Comparison of ENCODE assay signal across 1 cellular context in the genomic region with DNA sequence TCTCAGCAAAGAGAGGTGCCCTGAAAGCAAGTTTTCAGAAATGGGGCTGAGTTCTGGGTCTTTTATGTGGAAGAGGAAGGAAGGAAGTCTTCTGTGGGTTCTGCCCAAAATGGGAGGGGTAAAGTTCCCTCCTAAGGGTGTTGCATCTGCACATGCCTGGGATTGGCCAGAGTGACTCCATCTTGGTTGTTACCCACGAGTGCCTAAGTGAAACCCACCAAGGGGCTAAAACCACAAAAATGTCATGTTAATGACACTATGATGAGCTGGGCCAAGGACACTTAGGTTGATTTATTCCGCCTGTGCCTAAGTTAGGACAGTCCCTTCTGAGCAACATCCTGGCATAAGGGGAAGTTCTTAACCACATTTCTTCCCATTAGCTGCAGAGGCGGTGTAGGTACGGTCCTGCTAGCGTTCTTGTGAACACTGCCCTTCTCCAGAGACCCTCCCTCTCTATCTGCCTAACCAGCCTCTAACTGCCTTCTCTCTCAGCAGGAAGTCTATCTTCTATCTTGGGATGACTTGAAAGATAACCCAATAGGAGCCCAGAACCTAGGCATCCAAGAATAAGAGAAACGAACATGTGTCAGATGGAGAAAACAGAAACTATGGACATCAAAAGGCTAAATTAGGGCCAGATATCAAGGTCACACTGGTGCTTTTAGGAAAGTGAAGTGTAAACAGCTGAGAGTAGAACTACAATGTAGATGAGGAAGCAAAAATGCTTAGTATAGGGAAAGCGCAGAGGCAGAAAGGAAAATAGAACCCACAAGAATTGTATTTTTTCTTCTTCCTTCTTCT.
TF ChIP-seq lines count a peak whose summit lies in the region.

No MANE protein-coding gene starts in this region.

TF ChIP-seq in K562, 482 proteins besides CTCF, POLR2A, EP300 and RAD21 (continued from another document and continues in another):
- peak; percentile 67; the same call in 1 of the 2 replicates for TF ChIP-seq ARID1B (IDR thresholded peaks at IDR 0.05)
- no peak for TF ChIP-seq DNMT1 (IDR thresholded peaks at IDR 0.05)
- no peak; the same call in 1 of the 2 replicates for TF ChIP-seq CBFA2T2 (conservative IDR thresholded peaks at IDR 0.05)
- TF ChIP-seq PHTF2 (CRISPR knock-in tag; IDR thresholded peaks at IDR 0.05) = peak; percentile 67; the same call in 1 of the 2 replicates
- peak; percentile 92 for TF ChIP-seq ZNF57 (CRISPR knock-in tag; IDR thresholded peaks at IDR 0.05)
- no peak for TF ChIP-seq NFE2 (IDR thresholded peaks at IDR 0.05; ENCODE audit: low read depth)
- peak; percentile 97 for TF ChIP-seq KLF6 (CRISPR knock-in tag; IDR thresholded peaks at IDR 0.05; ENCODE audit: borderline replicate concordance)
- TF ChIP-seq, protein P1, sequence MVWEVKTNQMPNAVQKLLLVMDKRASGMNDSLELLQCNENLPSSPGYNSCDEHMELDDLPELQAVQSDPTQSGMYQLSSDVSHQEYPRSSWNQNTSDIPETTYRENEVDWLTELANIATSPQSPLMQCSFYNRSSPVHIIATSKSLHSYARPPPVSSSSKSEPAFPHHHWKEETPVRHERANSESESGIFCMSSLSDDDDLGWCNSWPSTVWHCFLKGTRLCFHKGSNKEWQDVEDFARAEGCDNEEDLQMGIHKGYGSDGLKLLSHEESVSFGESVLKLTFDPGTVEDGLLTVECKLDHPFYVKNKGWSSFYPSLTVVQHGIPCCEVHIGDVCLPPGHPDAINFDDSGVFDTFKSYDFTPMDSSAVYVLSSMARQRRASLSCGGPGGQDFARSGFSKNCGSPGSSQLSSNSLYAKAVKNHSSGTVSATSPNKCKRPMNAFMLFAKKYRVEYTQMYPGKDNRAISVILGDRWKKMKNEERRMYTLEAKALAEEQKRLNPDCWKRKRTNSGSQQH (CRISPR knock-in tag; IDR thresholded peaks at IDR 0.05) = peak; percentile 78; the same call in 1 of the 2 replicates
- peak in 1 of 3 experiments; percentile 51 for TF ChIP-seq YY1 (IDR thresholded peaks at IDR 0.05; ENCODE audit: borderline replicate concordance in 1 of 3, control insufficient read depth in 1 of 3, extremely low read depth in 1 of 3, insufficient read depth in 3 of 3, insufficient read length in 1 of 3, insufficient replicate concordance in 2 of 3, low read depth in 1 of 3, low read length in 2 of 3)
- no peak for TF ChIP-seq ATF1 (CRISPR knock-in tag; IDR thresholded peaks at IDR 0.05)
- peak; percentile 44; the same call in 1 of the 2 replicates for TF ChIP-seq ATF1 (tag; IDR thresholded peaks at IDR 0.05)
- TF ChIP-seq ZNF41 (CRISPR knock-in tag; conservative IDR thresholded peaks at IDR 0.05) = peak; percentile 85
- no peak for TF ChIP-seq FOS (IDR thresholded peaks at IDR 0.05; ENCODE audit: extremely low read depth, insufficient read length)
- TF ChIP-seq CBX3 (IDR thresholded peaks at IDR 0.05; ENCODE audit: borderline replicate concordance in 1 of 2, low read length in 2 of 2) = peak in 1 of 2 experiments; percentile 28; a peak in 1 of 3 replicates
- TF ChIP-seq SMAD1 (IDR thresholded peaks at IDR 0.05; ENCODE audit: low read depth, low read length, partially characterized antibody) = no peak
- TF ChIP-seq, protein P2, sequence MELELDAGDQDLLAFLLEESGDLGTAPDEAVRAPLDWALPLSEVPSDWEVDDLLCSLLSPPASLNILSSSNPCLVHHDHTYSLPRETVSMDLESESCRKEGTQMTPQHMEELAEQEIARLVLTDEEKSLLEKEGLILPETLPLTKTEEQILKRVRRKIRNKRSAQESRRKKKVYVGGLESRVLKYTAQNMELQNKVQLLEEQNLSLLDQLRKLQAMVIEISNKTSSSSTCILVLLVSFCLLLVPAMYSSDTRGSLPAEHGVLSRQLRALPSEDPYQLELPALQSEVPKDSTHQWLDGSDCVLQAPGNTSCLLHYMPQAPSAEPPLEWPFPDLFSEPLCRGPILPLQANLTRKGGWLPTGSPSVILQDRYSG (tag; conservative IDR thresholded peaks at IDR 0.05; ENCODE audit: low read depth) = peak; percentile 97
- no peak for TF ChIP-seq SLC30A9 (CRISPR knock-in tag; IDR thresholded peaks at IDR 0.05)
- TF ChIP-seq BRD9 (IDR thresholded peaks at IDR 0.05; ENCODE audit: low read depth, partially characterized antibody) = no peak
- TF ChIP-seq MEF2D (tag; conservative IDR thresholded peaks at IDR 0.05; ENCODE audit: low read depth) = peak; percentile 86
- TF ChIP-seq MAZ (CRISPR knock-in tag; conservative IDR thresholded peaks at IDR 0.05 in 1 of 2, IDR thresholded peaks at IDR 0.05 in 1 of 2) = peak in 1 of 2 experiments; percentile 92; a peak in 2 of 4 replicates
- TF ChIP-seq LARP7 (IDR thresholded peaks at IDR 0.05) = no peak
- TF ChIP-seq, protein P3, sequence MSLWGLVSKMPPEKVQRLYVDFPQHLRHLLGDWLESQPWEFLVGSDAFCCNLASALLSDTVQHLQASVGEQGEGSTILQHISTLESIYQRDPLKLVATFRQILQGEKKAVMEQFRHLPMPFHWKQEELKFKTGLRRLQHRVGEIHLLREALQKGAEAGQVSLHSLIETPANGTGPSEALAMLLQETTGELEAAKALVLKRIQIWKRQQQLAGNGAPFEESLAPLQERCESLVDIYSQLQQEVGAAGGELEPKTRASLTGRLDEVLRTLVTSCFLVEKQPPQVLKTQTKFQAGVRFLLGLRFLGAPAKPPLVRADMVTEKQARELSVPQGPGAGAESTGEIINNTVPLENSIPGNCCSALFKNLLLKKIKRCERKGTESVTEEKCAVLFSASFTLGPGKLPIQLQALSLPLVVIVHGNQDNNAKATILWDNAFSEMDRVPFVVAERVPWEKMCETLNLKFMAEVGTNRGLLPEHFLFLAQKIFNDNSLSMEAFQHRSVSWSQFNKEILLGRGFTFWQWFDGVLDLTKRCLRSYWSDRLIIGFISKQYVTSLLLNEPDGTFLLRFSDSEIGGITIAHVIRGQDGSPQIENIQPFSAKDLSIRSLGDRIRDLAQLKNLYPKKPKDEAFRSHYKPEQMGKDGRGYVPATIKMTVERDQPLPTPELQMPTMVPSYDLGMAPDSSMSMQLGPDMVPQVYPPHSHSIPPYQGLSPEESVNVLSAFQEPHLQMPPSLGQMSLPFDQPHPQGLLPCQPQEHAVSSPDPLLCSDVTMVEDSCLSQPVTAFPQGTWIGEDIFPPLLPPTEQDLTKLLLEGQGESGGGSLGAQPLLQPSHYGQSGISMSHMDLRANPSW (CRISPR knock-in tag; IDR thresholded peaks at IDR 0.05) = no peak
- TF ChIP-seq ZNF324 (CRISPR knock-in tag; IDR thresholded peaks at IDR 0.05) = peak; percentile 71
- no peak for TF ChIP-seq RBM14 (IDR thresholded peaks at IDR 0.05; ENCODE audit: borderline replicate concordance, insufficient read depth, low read depth, low read length)
- TF ChIP-seq, protein P4, sequence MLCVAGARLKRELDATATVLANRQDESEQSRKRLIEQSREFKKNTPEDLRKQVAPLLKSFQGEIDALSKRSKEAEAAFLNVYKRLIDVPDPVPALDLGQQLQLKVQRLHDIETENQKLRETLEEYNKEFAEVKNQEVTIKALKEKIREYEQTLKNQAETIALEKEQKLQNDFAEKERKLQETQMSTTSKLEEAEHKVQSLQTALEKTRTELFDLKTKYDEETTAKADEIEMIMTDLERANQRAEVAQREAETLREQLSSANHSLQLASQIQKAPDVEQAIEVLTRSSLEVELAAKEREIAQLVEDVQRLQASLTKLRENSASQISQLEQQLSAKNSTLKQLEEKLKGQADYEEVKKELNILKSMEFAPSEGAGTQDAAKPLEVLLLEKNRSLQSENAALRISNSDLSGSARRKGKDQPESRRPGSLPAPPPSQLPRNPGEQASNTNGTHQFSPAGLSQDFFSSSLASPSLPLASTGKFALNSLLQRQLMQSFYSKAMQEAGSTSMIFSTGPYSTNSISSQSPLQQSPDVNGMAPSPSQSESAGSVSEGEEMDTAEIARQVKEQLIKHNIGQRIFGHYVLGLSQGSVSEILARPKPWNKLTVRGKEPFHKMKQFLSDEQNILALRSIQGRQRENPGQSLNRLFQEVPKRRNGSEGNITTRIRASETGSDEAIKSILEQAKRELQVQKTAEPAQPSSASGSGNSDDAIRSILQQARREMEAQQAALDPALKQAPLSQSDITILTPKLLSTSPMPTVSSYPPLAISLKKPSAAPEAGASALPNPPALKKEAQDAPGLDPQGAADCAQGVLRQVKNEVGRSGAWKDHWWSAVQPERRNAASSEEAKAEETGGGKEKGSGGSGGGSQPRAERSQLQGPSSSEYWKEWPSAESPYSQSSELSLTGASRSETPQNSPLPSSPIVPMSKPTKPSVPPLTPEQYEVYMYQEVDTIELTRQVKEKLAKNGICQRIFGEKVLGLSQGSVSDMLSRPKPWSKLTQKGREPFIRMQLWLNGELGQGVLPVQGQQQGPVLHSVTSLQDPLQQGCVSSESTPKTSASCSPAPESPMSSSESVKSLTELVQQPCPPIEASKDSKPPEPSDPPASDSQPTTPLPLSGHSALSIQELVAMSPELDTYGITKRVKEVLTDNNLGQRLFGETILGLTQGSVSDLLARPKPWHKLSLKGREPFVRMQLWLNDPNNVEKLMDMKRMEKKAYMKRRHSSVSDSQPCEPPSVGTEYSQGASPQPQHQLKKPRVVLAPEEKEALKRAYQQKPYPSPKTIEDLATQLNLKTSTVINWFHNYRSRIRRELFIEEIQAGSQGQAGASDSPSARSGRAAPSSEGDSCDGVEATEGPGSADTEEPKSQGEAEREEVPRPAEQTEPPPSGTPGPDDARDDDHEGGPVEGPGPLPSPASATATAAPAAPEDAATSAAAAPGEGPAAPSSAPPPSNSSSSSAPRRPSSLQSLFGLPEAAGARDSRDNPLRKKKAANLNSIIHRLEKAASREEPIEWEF (CRISPR knock-in tag; IDR thresholded peaks at IDR 0.05) = no peak
- no peak for TF ChIP-seq HMGN3 (IDR thresholded peaks at IDR 0.05; ENCODE audit: borderline replicate concordance, extremely low read depth, insufficient read length, low read depth, low read length)
- TF ChIP-seq ZNF444 (CRISPR knock-in tag; IDR thresholded peaks at IDR 0.05) = peak; percentile 90
- TF ChIP-seq THRAP3 (IDR thresholded peaks at IDR 0.05; ENCODE audit: borderline replicate concordance) = no peak
- TF ChIP-seq TAL1 (IDR thresholded peaks at IDR 0.05) = peak; percentile 39; the same call in 1 of the 2 replicates
- TF ChIP-seq ZNF695 (CRISPR knock-in tag; IDR thresholded peaks at IDR 0.05) = peak; percentile 93
- no peak for TF ChIP-seq JUN (IDR thresholded peaks at IDR 0.05; ENCODE audit: borderline replicate concordance, low read depth, low read length)
- TF ChIP-seq JUN (CRISPR knock-in tag; IDR thresholded peaks at IDR 0.05; ENCODE audit: borderline replicate concordance) = no peak
- TF ChIP-seq U2AF1 (optimal IDR thresholded peaks at IDR 0.05; ENCODE audit: low read depth, low read length) = no peak
- peak; percentile 84; the same call in 1 of the 2 replicates for TF ChIP-seq ZNF696 (CRISPR knock-in tag; conservative IDR thresholded peaks at IDR 0.05)
- TF ChIP-seq ZNF740 (CRISPR knock-in tag; IDR thresholded peaks at IDR 0.05) = no peak
- peak in 1 of 2 experiments; percentile 94; a peak in 2 of 4 replicates for TF ChIP-seq ZNF740 (tag; IDR thresholded peaks at IDR 0.05)
- no peak for TF ChIP-seq HNRNPH1 (optimal IDR thresholded peaks at IDR 0.05; ENCODE audit: low read depth, low read length)
- TF ChIP-seq HDAC8 (tag; IDR thresholded peaks at IDR 0.05) = peak; percentile 71; the same call in 1 of the 2 replicates
- peak; percentile 44; the same call in 1 of the 2 replicates for TF ChIP-seq BACH1 (tag; IDR thresholded peaks at IDR 0.05)
- no peak for TF ChIP-seq ZNF282 (CRISPR knock-in tag; IDR thresholded peaks at IDR 0.05)
- peak; percentile 79; the same call in 1 of the 2 replicates for TF ChIP-seq ID3 (CRISPR knock-in tag; IDR thresholded peaks at IDR 0.05)
- TF ChIP-seq ID3 (tag; IDR thresholded peaks at IDR 0.05) = peak; percentile 97
- TF ChIP-seq ZNF717 (CRISPR knock-in tag; IDR thresholded peaks at IDR 0.05) = no peak
- TF ChIP-seq TEAD1 (CRISPR knock-in tag; IDR thresholded peaks at IDR 0.05) = peak in 1 of 2 experiments; percentile 92; a peak in 2 of 4 replicates
- 0 out of 2 replicates have a peak, but pooled peaks have one; percentile 43 for TF ChIP-seq ELF2 (CRISPR knock-in tag; IDR thresholded peaks at IDR 0.05)
- no peak for TF ChIP-seq GATAD2B (IDR thresholded peaks at IDR 0.05; ENCODE audit: borderline replicate concordance)
- TF ChIP-seq ZSCAN32 (CRISPR knock-in tag; IDR thresholded peaks at IDR 0.05) = peak; percentile 75; the same call in 1 of the 2 replicates
- TF ChIP-seq MCM2 (IDR thresholded peaks at IDR 0.05; ENCODE audit: low read depth) = no peak
- TF ChIP-seq CTBP1 (IDR thresholded peaks at IDR 0.05; ENCODE audit: borderline replicate concordance) = no peak
- TF ChIP-seq, protein P5, sequence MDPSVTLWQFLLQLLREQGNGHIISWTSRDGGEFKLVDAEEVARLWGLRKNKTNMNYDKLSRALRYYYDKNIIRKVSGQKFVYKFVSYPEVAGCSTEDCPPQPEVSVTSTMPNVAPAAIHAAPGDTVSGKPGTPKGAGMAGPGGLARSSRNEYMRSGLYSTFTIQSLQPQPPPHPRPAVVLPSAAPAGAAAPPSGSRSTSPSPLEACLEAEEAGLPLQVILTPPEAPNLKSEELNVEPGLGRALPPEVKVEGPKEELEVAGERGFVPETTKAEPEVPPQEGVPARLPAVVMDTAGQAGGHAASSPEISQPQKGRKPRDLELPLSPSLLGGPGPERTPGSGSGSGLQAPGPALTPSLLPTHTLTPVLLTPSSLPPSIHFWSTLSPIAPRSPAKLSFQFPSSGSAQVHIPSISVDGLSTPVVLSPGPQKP (CRISPR knock-in tag; IDR thresholded peaks at IDR 0.05) = no peak
- peak; percentile 90 for TF ChIP-seq BCL6 (CRISPR knock-in tag; IDR thresholded peaks at IDR 0.05)
